In genomic region chr18:56298935-56299334, GRCh38 we compare ENCODE assay signal across 11 cellular contexts.
A peak's percentile ranks its signal among the peaks of the same experiment; 100 is the strongest.
DNase-seq lines count a peak whose midpoint lies in the region; ATAC-seq and TF ChIP-seq lines count a peak whose summit lies in the region.
"Had no signal": no experiment of that assay in that cellular context is flagged by ENCODE, and none has a peak within 500 bp of the region (broad histone marks: within the 10 kb centered on the region; RNA-seq: fewer than 3 reads in every experiment).

No MANE protein-coding gene starts in this region.

- H3K36me3 ChIP-seq in hepatocyte (replicated peaks; ENCODE audit: insufficient read depth, low read depth) = no peaks in the 10 kb centered on the region
- H3K36me3 ChIP-seq: prostate gland had no signal

- no peaks in the 10 kb centered on the region for H3K9me3 ChIP-seq in hepatocyte (ENCODE audit: low read depth)
- H3K9me3 ChIP-seq: prostate gland had no signal

- no peak for ATAC-seq in WTC11
- no peak for ATAC-seq in GM19035 (IDR thresholded peaks at IDR 0.05; ENCODE audit: unreplicated experiment)
- ATAC-seq in activated naive CD8-positive, alpha-beta T cell treated with anti-CD3 and anti-CD28 coated beads, Interleukin-2, amount 50 U/mL, for 24 hours = no peak
- ATAC-seq: activated CD4-positive, CD25-positive, alpha-beta regulatory T cell treated with anti-CD3 and anti-CD28 coated beads, Interleukin-2, amount 50 U/mL, for 24 hours had no signal

- TF ChIP-seq CTCF in AG09319 (IDR thresholded peaks at IDR 0.05; ENCODE audit: low read depth, low read length) (peak; percentile 24), hepatocyte (IDR thresholded peaks at IDR 0.05; ENCODE audit: poor library complexity) (no peak), WTC11 (IDR thresholded peaks at IDR 0.05) (no peak)

- CTCF ChIA-PET in WTC11 (lab: Charles Lee) = no interaction called here

- no peaks in the 10 kb centered on the region for H3K9me2 ChIP-seq in hepatocyte (replicated peaks; ENCODE audit: insufficient read depth)

- no peak overlapping the region for H3K27ac Mint-ChIP-seq in WTC11
- no peak overlapping the region for H3K27ac Mint-ChIP-seq in activated naive CD8-positive, alpha-beta T cell treated with anti-CD3 and anti-CD28 coated beads, Interleukin-2, amount 50 U/mL, for 24 hours
- H3K27ac Mint-ChIP-seq: activated naive CD4-positive, alpha-beta T cell treated with anti-CD3 and anti-CD28 coated beads, Interleukin-2, amount 10 ng/mL, durations not matched to agents 7 days and 5 days had no signal

- H3K4me1 Mint-ChIP-seq in WTC11 = peaks cover 14% of the 10 kb centered on the region
- H3K4me1 Mint-ChIP-seq in activated naive CD8-positive, alpha-beta T cell treated with anti-CD3 and anti-CD28 coated beads, Interleukin-2, amount 50 U/mL, for 24 hours = peaks cover 2% of the 10 kb centered on the region

- H3K4me1 ChIP-seq in hepatocyte (ENCODE audit: insufficient read depth) = no peaks in the 10 kb centered on the region
- H3K4me1 ChIP-seq: prostate gland had no signal

- H3K4me2 ChIP-seq in hepatocyte = no peak overlapping the region

- no peak overlapping the region for H3K4me3 Mint-ChIP-seq in WTC11
- no peak overlapping the region for H3K4me3 Mint-ChIP-seq in activated naive CD8-positive, alpha-beta T cell treated with anti-CD3 and anti-CD28 coated beads, Interleukin-2, amount 50 U/mL, for 24 hours
- H3K4me3 Mint-ChIP-seq: activated naive CD4-positive, alpha-beta T cell treated with anti-CD3 and anti-CD28 coated beads, Interleukin-2, amount 10 ng/mL, durations not matched to agents 7 days and 5 days had no signal

- H3K36me3 Mint-ChIP-seq in WTC11 = no peaks in the 10 kb centered on the region
- no peaks in the 10 kb centered on the region for H3K36me3 Mint-ChIP-seq in activated naive CD8-positive, alpha-beta T cell treated with anti-CD3 and anti-CD28 coated beads, Interleukin-2, amount 50 U/mL, for 24 hours (ENCODE audit: low read depth)
- H3K36me3 Mint-ChIP-seq: activated naive CD4-positive, alpha-beta T cell treated with anti-CD3 and anti-CD28 coated beads, Interleukin-2, amount 10 ng/mL, durations not matched to agents 7 days and 5 days had no signal

- no peaks in the 10 kb centered on the region for H3K27me3 ChIP-seq in hepatocyte

- no peaks in the 10 kb centered on the region; the same call in 1 of the 2 replicates for H3K9me3 Mint-ChIP-seq in WTC11
- no peaks in the 10 kb centered on the region for H3K9me3 Mint-ChIP-seq in activated naive CD8-positive, alpha-beta T cell treated with anti-CD3 and anti-CD28 coated beads, Interleukin-2, amount 50 U/mL, for 24 hours
- H3K9me3 Mint-ChIP-seq: activated naive CD4-positive, alpha-beta T cell treated with anti-CD3 and anti-CD28 coated beads, Interleukin-2, amount 10 ng/mL, durations not matched to agents 7 days and 5 days had no signal

- POLR2A ChIA-PET in WTC11 (lab: Charles Lee) = no interaction called here

- DNase-seq in AG09319 (ENCODE audit: extremely low read depth, low read depth) = no peak
- peak; percentile 79 for DNase-seq in HT1080 (ENCODE audit: low read depth)
- DNase-seq in amniotic stem cell (lab: John Stamatoyannopoulos, UW) = peak; percentile 69
- peak; percentile 16 for DNase-seq in hepatocyte (ENCODE audit: low spot score)
- DNase-seq in activated CD4-positive, alpha-beta T cell treated with anti-CD3 and anti-CD28 coated beads, Interleukin-2, amount 50 U/mL, for 4 hours = no peak
- DNase-seq in WTC11 (ENCODE audit: low spot score) = no peak
- DNase-seq in activated naive CD8-positive, alpha-beta T cell treated with anti-CD3 and anti-CD28 coated beads, Interleukin-2, amount 50 U/mL, for 24 hours = no peak
- DNase-seq: activated naive CD4-positive, alpha-beta T cell treated with anti-CD3 and anti-CD28 coated beads, Interleukin-2, amount 10 ng/mL, durations not matched to agents 7 days and 5 days had no signal

- H3K4me3 ChIP-seq in hepatocyte = no peak overlapping the region
- H3K4me3 ChIP-seq: prostate gland had no signal

- no peaks in the 10 kb centered on the region for H4K20me1 ChIP-seq in hepatocyte (ENCODE audit: insufficient read depth, poor library complexity, severe bottlenecking)

- 76% methylated on average over 1 of the region's 1 CpG for WGBS in hepatocyte (ENCODE audit: low lambda C conversion rate, missing lambda C conversion rate)

- H3K27me3 Mint-ChIP-seq in WTC11 (ENCODE audit: low read depth) = no peaks in the 10 kb centered on the region
- no peaks in the 10 kb centered on the region for H3K27me3 Mint-ChIP-seq in activated naive CD8-positive, alpha-beta T cell treated with anti-CD3 and anti-CD28 coated beads, Interleukin-2, amount 50 U/mL, for 24 hours
- H3K27me3 Mint-ChIP-seq: activated naive CD4-positive, alpha-beta T cell treated with anti-CD3 and anti-CD28 coated beads, Interleukin-2, amount 10 ng/mL, durations not matched to agents 7 days and 5 days had no signal

- no peak overlapping the region for H2AFZ ChIP-seq in hepatocyte

- H3K79me2 ChIP-seq in hepatocyte = no peaks in the 10 kb centered on the region

- no peak overlapping the region for H3K27ac ChIP-seq in hepatocyte
- H3K27ac ChIP-seq: prostate gland had no signal

TF ChIP-seq in WTC11, 78 proteins besides CTCF, POLR2A, EP300 and RAD21:
- TF ChIP-seq PRRX2 (CRISPR knock-in tag; IDR thresholded peaks at IDR 0.05) (no peak), ZNF121 (CRISPR knock-in tag; IDR thresholded peaks at IDR 0.05) (no peak), TEAD4 (CRISPR knock-in tag; IDR thresholded peaks at IDR 0.05) (no peak), RORB (CRISPR knock-in tag; IDR thresholded peaks at IDR 0.05) (no peak), MAX (CRISPR knock-in tag; IDR thresholded peaks at IDR 0.05) (no peak), STAT6 (CRISPR knock-in tag; conservative IDR thresholded peaks at IDR 0.05; ENCODE audit: low read depth) (no peak), CDX4 (CRISPR knock-in tag; IDR thresholded peaks at IDR 0.05; ENCODE audit: borderline replicate concordance) (no peak), ZBTB43 (CRISPR knock-in tag; IDR thresholded peaks at IDR 0.05) (no peak), ZBTB21 (CRISPR knock-in tag; IDR thresholded peaks at IDR 0.05; ENCODE audit: borderline replicate concordance) (no peak)
- TF ChIP-seq, protein P1, sequence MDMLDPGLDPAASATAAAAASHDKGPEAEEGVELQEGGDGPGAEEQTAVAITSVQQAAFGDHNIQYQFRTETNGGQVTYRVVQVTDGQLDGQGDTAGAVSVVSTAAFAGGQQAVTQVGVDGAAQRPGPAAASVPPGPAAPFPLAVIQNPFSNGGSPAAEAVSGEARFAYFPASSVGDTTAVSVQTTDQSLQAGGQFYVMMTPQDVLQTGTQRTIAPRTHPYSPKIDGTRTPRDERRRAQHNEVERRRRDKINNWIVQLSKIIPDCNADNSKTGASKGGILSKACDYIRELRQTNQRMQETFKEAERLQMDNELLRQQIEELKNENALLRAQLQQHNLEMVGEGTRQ (CRISPR knock-in tag; IDR thresholded peaks at IDR 0.05) = no peak

Comparison
In these comparisons a context has a peak if more than half of its experiments do, and no peak if none do; other contexts are left out.
1. DNase-seq: peak in HT1080 (single experiment), amniotic stem cell (single experiment) and hepatocyte (single experiment); none in AG09319 (single experiment), activated CD4-positive, alpha-beta T cell treated with anti-CD3 and anti-CD28 coated beads, Interleukin-2, amount 50 U/mL, for 4 hours (0 of 2), WTC11 (single experiment) and activated naive CD8-positive, alpha-beta T cell treated with anti-CD3 and anti-CD28 coated beads, Interleukin-2, amount 50 U/mL, for 24 hours (single experiment).